Comparison of ENCODE assay signal across 10 cellular contexts in the genomic region with DNA sequence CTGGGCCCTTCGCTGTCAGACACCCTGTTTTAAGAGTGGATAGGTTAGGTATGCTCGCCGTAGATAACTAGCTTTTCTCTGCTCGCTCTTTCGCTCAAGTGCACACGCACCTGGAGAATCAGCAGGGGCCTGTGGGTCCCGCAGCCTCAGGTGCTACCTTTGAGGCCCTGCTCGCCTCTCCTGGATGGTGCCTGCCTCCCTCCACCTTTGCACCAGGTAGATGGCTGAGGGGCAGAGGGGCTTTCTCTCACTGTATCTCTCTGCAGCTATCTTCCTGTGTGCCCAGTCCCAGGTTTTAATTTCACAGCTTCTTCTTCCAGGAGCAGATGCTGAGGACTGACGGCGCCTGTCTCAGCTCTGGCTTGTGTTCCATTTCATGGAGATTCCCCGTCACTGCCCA.
"Had no signal": no experiment of that assay in that cellular context is flagged by ENCODE, and none has a peak within 500 bp of the region (broad histone marks: within the 10 kb centered on the region; RNA-seq: fewer than 3 reads in every experiment).

No MANE protein-coding gene starts in this region.

- H3K4me3 ChIP-seq: breast epithelium had no signal

- ATAC-seq: activated CD4-positive, CD25-positive, alpha-beta regulatory T cell treated with anti-CD3 and anti-CD28 coated beads, Interleukin-2, amount 50 U/mL, for 24 hours; stimulated activated effector memory CD8-positive, alpha-beta T cell treated with anti-CD3 and anti-CD28 coated beads, Interleukin-12 subunit alpha, Interleukin-12 subunit beta, amount 100 ng/mL, for 72 hours had no signal

- H3K9me3 ChIP-seq: breast epithelium had no signal

- H3K27ac Mint-ChIP-seq: activated T-helper 1 cell treated with anti-CD3 and anti-CD28 coated beads, Interleukin-12 subunit alpha, Interleukin-12 subunit beta, Interleukin-2, Interleukin-4 antibody, amounts not matched to agents 30 ng/mL and 10 ng/mL and 1 ng/mL, durations not matched to agents 14 hours and 24 hours and 36 hours; stimulated activated effector memory CD8-positive, alpha-beta T cell treated with anti-CD3 and anti-CD28 coated beads, Interleukin-12 subunit alpha, Interleukin-12 subunit beta, amount 100 ng/mL, for 72 hours; T-helper 2 cell treated with Interferon-gamma antibody and Interleukin-4, amounts not matched to agents 5 μg/mL and 100 μg/mL, for 36 hours had no signal

- H3K4me3 Mint-ChIP-seq: activated T-helper 1 cell treated with anti-CD3 and anti-CD28 coated beads, Interleukin-12 subunit alpha, Interleukin-12 subunit beta, Interleukin-2, Interleukin-4 antibody, amounts not matched to agents 30 ng/mL and 10 ng/mL and 1 ng/mL, durations not matched to agents 14 hours and 24 hours and 36 hours; stimulated activated effector memory CD8-positive, alpha-beta T cell treated with anti-CD3 and anti-CD28 coated beads, Interleukin-12 subunit alpha, Interleukin-12 subunit beta, amount 100 ng/mL, for 72 hours; T-helper 2 cell treated with Interferon-gamma antibody and Interleukin-4, amounts not matched to agents 5 μg/mL and 100 μg/mL, for 36 hours had no signal

- H3K27ac ChIP-seq: parathyroid adenoma had no signal

- DNase-seq: aorta, cerebellar nuclear complex, dermis blood vessel endothelial cell, erythroblast had no signal

- H3K4me1 ChIP-seq: breast epithelium, parathyroid adenoma had no signal

- H3K27me3 ChIP-seq: breast epithelium had no signal

- H3K4me1 Mint-ChIP-seq: stimulated activated effector memory CD8-positive, alpha-beta T cell treated with anti-CD3 and anti-CD28 coated beads, Interleukin-12 subunit alpha, Interleukin-12 subunit beta, amount 100 ng/mL, for 72 hours had no signal

- H3K9me3 Mint-ChIP-seq: activated T-helper 1 cell treated with anti-CD3 and anti-CD28 coated beads, Interleukin-12 subunit alpha, Interleukin-12 subunit beta, Interleukin-2, Interleukin-4 antibody, amounts not matched to agents 30 ng/mL and 10 ng/mL and 1 ng/mL, durations not matched to agents 14 hours and 24 hours and 36 hours; stimulated activated effector memory CD8-positive, alpha-beta T cell treated with anti-CD3 and anti-CD28 coated beads, Interleukin-12 subunit alpha, Interleukin-12 subunit beta, amount 100 ng/mL, for 72 hours; T-helper 2 cell treated with Interferon-gamma antibody and Interleukin-4, amounts not matched to agents 5 μg/mL and 100 μg/mL, for 36 hours had no signal

- H3K36me3 Mint-ChIP-seq: stimulated activated effector memory CD8-positive, alpha-beta T cell treated with anti-CD3 and anti-CD28 coated beads, Interleukin-12 subunit alpha, Interleukin-12 subunit beta, amount 100 ng/mL, for 72 hours had no signal

- H3K36me3 ChIP-seq: breast epithelium had no signal
